In genomic region chr5:150836064-150836463, GRCh38 we compare ENCODE assay signal across 25 cellular contexts. TPM values are rescaled to one million over a fixed set of nuclear protein-coding genes. Genes with fewer than 3 reads are reported as not detected.
DNase-seq lines count a peak whose midpoint lies in the region; ATAC-seq, FAIRE-seq and TF ChIP-seq lines count a peak whose summit lies in the region.
"Had no signal": no experiment of that assay in that cellular context is flagged by ENCODE, and none has a peak within 500 bp of the region (broad histone marks: within the 10 kb centered on the region; RNA-seq: fewer than 3 reads in every experiment).

No MANE protein-coding gene starts in this region.

- in situ Hi-C loops in mammary epithelial cell (cut with MboI; ENCODE audit: low sequenced_read_pairs in 2 of 2) (loop anchor here in 1 of 2 donors (25.0 kb wide), 1 partner anchor 374 kb away; no protein-coding TSS in a partner anchor), HAP-1 (cut with MboI; ENCODE audit: low sequenced_read_pairs) (no loop called here)

- H3K14ac ChIP-seq in H1 (ENCODE audit: insufficient read length), result no peak overlapping the region

- no peaks in the 10 kb centered on the region for H3K79me1 ChIP-seq in H1 (ENCODE audit: low read depth, low read length)

- POLR2A ChIA-PET in H1 (lab: Charles Lee; ENCODE audit: partially characterized antibody), result interaction anchor here (0.6 to 1.4 kb wide), 3 partner anchors 135 to 211 kb away, joined by 3 read pairs; partner anchors contain the start of gene RBM22
- POLR2A ChIA-PET in PC-9 (lab: Charles Lee; ENCODE audit: unreplicated experiment), result no interaction called here

- TF ChIP-seq EP300 in H1 (IDR thresholded peaks at IDR 0.05; ENCODE audit: borderline replicate concordance in 1 of 2, low read depth in 2 of 2, low read length in 2 of 2), result no peak
- no peak for TF ChIP-seq EP300 in ovary (IDR thresholded peaks at IDR 0.05)

- H2BK12ac ChIP-seq in H1 (ENCODE audit: low read depth, low read length), result no peak overlapping the region

- H3F3A ChIP-seq in PC-9 (ENCODE audit: insufficient read depth, low read depth), result no peaks in the 10 kb centered on the region

- H3K36me3 ChIP-seq in mammary epithelial cell (ENCODE audit: insufficient read depth, low read length), result no peaks in the 10 kb centered on the region
- no peaks in the 10 kb centered on the region for H3K36me3 ChIP-seq in breast epithelium
- no peaks in the 10 kb centered on the region for H3K36me3 ChIP-seq in H1 (ENCODE audit: control insufficient read depth in 2 of 4, insufficient read depth in 4 of 4, low read length in 3 of 4)
- no peaks in the 10 kb centered on the region for H3K36me3 ChIP-seq in ovary
- no peaks in the 10 kb centered on the region for H3K36me3 ChIP-seq in HAP-1 (replicated peaks)
- no peaks in the 10 kb centered on the region for H3K36me3 ChIP-seq in PC-9 (ENCODE audit: low read depth)
- H3K36me3 ChIP-seq: BLaER1 treated with 17β-estradiol and CSF1 and Interleukin-3, amounts not matched to agents 10 nM and 100 nM had no signal

- H4K91ac ChIP-seq in H1 (replicated peaks; ENCODE audit: insufficient read length, low read length), result no peak overlapping the region

- no peak for TF ChIP-seq RAD21 in H1 (IDR thresholded peaks at IDR 0.05 in 1 of 2, conservative IDR thresholded peaks at IDR 0.05 in 1 of 2; ENCODE audit: low read depth in 2 of 2, low read length in 2 of 2)

- no peak overlapping the region for H2BK5ac ChIP-seq in H1 (ENCODE audit: low read depth, low read length)

- H3K23ac ChIP-seq in H1 (ENCODE audit: insufficient read length), result no peak overlapping the region

- H3K27me3 Mint-ChIP-seq in T-helper 17 cell, result peaks cover 3% of the 10 kb centered on the region

- H3K9me2 ChIP-seq in PC-9 (ENCODE audit: insufficient read depth), result no peaks in the 10 kb centered on the region

- H2BK120ac ChIP-seq in H1 (replicated peaks; ENCODE audit: low read depth, low read length), result no peak overlapping the region

- H3K79me2 ChIP-seq in mammary epithelial cell (ENCODE audit: insufficient read depth, low read length) (no peaks in the 10 kb centered on the region), H1 (ENCODE audit: control insufficient read depth in 1 of 2, insufficient read depth in 2 of 2, low read length in 2 of 2) (no peaks in the 10 kb centered on the region), PC-9 (ENCODE audit: low read depth) (no peaks in the 10 kb centered on the region)

- intact Hi-C loops in mammary epithelial cell (cut with micrococcal nuclease), result no loop called here
- intact Hi-C loops in breast epithelium (cut with DNase I; ENCODE audit: low total_unique reads), result no loop called here
- intact Hi-C loops in ovary (cut with DNase I), result no loop called here
- intact Hi-C loops in PC-9 (cut with micrococcal nuclease; ENCODE audit: unreplicated experiment), result no loop called here

- TF ChIP-seq CTCF in mammary epithelial cell (conservative IDR thresholded peaks at IDR 0.05 in 1 of 2, IDR thresholded peaks at IDR 0.05 in 1 of 2; ENCODE audit: extremely low read depth in 1 of 2, insufficient read depth in 1 of 2, low read depth in 1 of 2, low read length in 2 of 2), result no peak
- TF ChIP-seq CTCF in breast epithelium (IDR thresholded peaks at IDR 0.05), result no peak
- no peak for TF ChIP-seq CTCF in H1 (IDR thresholded peaks at IDR 0.05; ENCODE audit: control extremely low read depth in 1 of 3, insufficient read depth in 1 of 3, low read depth in 1 of 3, low read length in 3 of 3)
- TF ChIP-seq CTCF in ovary (IDR thresholded peaks at IDR 0.05), result no peak
- TF ChIP-seq CTCF in omental fat pad (IDR thresholded peaks at IDR 0.05), result no peak
- no peak for TF ChIP-seq CTCF in PC-9 (conservative IDR thresholded peaks at IDR 0.05)

- H3K27me3 ChIP-seq in mammary epithelial cell (ENCODE audit: insufficient read depth, low read length) (no peaks in the 10 kb centered on the region), breast epithelium (no peaks in the 10 kb centered on the region), H1 (replicated peaks in 1 of 4; ENCODE audit: control insufficient read depth in 3 of 4, extremely low read depth in 1 of 4, insufficient read depth in 3 of 4, low read length in 3 of 4) (no peaks in the 10 kb centered on the region), ovary (no peaks in the 10 kb centered on the region), HAP-1 (ENCODE audit: low read depth) (no peaks in the 10 kb centered on the region), PC-9 (ENCODE audit: insufficient read depth, low read depth) (peaks cover 22% of the 10 kb centered on the region; the same call in 1 of the 2 replicates)
- H3K27me3 ChIP-seq: BLaER1 treated with 17β-estradiol and CSF1 and Interleukin-3, amounts not matched to agents 10 nM and 100 nM had no signal

- no peak overlapping the region for H3K4me3 ChIP-seq in mammary epithelial cell (replicated peaks in 1 of 3; ENCODE audit: insufficient read depth in 1 of 3, low read depth in 2 of 3, low read length in 3 of 3)
- no peak overlapping the region for H3K4me3 ChIP-seq in breast epithelium
- H3K4me3 ChIP-seq in H1 (ENCODE audit: extremely low read depth in 1 of 4, insufficient read depth in 2 of 4, low read depth in 3 of 4, low read length in 4 of 4), result no peak overlapping the region
- no peak overlapping the region for H3K4me3 ChIP-seq in ovary
- H3K4me3 ChIP-seq in HAP-1, result no peak overlapping the region
- H3K4me3 ChIP-seq in PC-9, result no peak overlapping the region
- H3K4me3 ChIP-seq: A549; BLaER1 treated with 17β-estradiol and CSF1 and Interleukin-3, amounts not matched to agents 10 nM and 100 nM had no signal

- WGBS in mammary epithelial cell (ENCODE audit: low coverage, missing lambda C conversion rate), result 29% methylated on average over 5 of the region's 5 CpGs
- WGBS in H1 (ENCODE audit: extremely low coverage in 1 of 2, insufficient coverage in 1 of 2, insufficient read length in 1 of 2, insufficient replicate concordance in 2 of 2, low coverage in 1 of 2, low lambda C conversion rate in 2 of 2, missing lambda C conversion rate in 1 of 2), 2 experiments, result 93% methylated on average over 5 of the region's 5 CpGs; no CpG with 5 or more reads in 1 of the 2 experiments
- 15 to 23% (median 20%) methylated on average over 5 of the region's 5 CpGs for WGBS in ovary, 3 donors

- no peak overlapping the region for H3K4me3 Mint-ChIP-seq in T-helper 17 cell
- H3K4me3 Mint-ChIP-seq: B cell; CD4-positive, alpha-beta T cell; CD8-positive, alpha-beta T cell had no signal

- no peaks in the 10 kb centered on the region for H3K36me3 Mint-ChIP-seq in T-helper 17 cell (ENCODE audit: low read depth)
- H3K36me3 Mint-ChIP-seq: CD8-positive, alpha-beta T cell had no signal

- H3K18ac ChIP-seq in H1 (ENCODE audit: extremely low read depth, low read length), result no peak overlapping the region

- no peak for FAIRE-seq in H1 (lab: Jason Lieb, UNC)
- FAIRE-seq: A549, D721Med, GM12891, GM19239 had no signal

- TF ChIP-seq POLR2A in breast epithelium (IDR thresholded peaks at IDR 0.05), result no peak
- TF ChIP-seq POLR2A in H1 (IDR thresholded peaks at IDR 0.05; ENCODE audit: control extremely low read depth in 1 of 2, low read depth in 2 of 2, low read length in 2 of 2), result no peak
- no peak for TF ChIP-seq POLR2A in ovary (IDR thresholded peaks at IDR 0.05)

- CTCF ChIA-PET in mammary epithelial cell (lab: Charles Lee; ENCODE audit: low non-redundant PET) (no interaction called here), H1 (lab: Charles Lee; ENCODE audit: partially characterized antibody) (interaction anchor here (0.8 to 1.1 kb wide), 3 partner anchors 11 to 34 kb away, joined by 3 to 4 read pairs (median 4); no protein-coding TSS in a partner anchor), PC-9 (lab: Charles Lee) (no interaction called here)

- H2BK15ac ChIP-seq in H1 (ENCODE audit: low read length), result no peak overlapping the region

- no peaks in the 10 kb centered on the region for H3K23me2 ChIP-seq in H1 (ENCODE audit: low read depth, low read length)

- H4K5ac ChIP-seq in H1 (ENCODE audit: insufficient read length, low read depth, low read length), result no peak overlapping the region

- H3K4me1 ChIP-seq in mammary epithelial cell (ENCODE audit: insufficient read depth, low read length), result no peaks in the 10 kb centered on the region
- H3K4me1 ChIP-seq in breast epithelium, result no peaks in the 10 kb centered on the region
- H3K4me1 ChIP-seq in H1 (replicated peaks in 1 of 4; ENCODE audit: control insufficient read depth in 3 of 4, insufficient read depth in 4 of 4, low read length in 3 of 4), result peaks cover 0 to 10% (median 3%) of the 10 kb centered on the region in 4 experiments; a peak in 2 of 7 replicates
- H3K4me1 ChIP-seq in ovary (ENCODE audit: insufficient read depth), result peaks cover 4% of the 10 kb centered on the region
- no peaks in the 10 kb centered on the region for H3K4me1 ChIP-seq in HAP-1
- H3K4me1 ChIP-seq in PC-9 (replicated peaks; ENCODE audit: insufficient read depth), result no peaks in the 10 kb centered on the region
- H3K4me1 ChIP-seq: A549; BLaER1 treated with 17β-estradiol and CSF1 and Interleukin-3, amounts not matched to agents 10 nM and 100 nM; Caco-2 had no signal

- H3K4me2 ChIP-seq in mammary epithelial cell (ENCODE audit: insufficient read depth, low read depth, low read length) (peak overlapping the region; percentile 4), H1 (ENCODE audit: insufficient read depth in 1 of 2, low read depth in 2 of 2, low read length in 2 of 2) (no peak overlapping the region), PC-9 (no peak overlapping the region)
- H3K4me2 ChIP-seq: A549; BLaER1 treated with 17β-estradiol and CSF1 and Interleukin-3, amounts not matched to agents 10 nM and 100 nM had no signal

- H2BK20ac ChIP-seq in H1 (ENCODE audit: low read length), result peak overlapping the region; percentile 61; the same call in 1 of the 2 replicates

- no peak overlapping the region for H3K27ac ChIP-seq in mammary epithelial cell (ENCODE audit: insufficient read depth, low read depth, low read length)
- no peak overlapping the region for H3K27ac ChIP-seq in breast epithelium
- H3K27ac ChIP-seq in H1 (ENCODE audit: low read depth, low read length), result no peak overlapping the region
- peak overlapping the region in 1 of 2 donors; percentile 13 for H3K27ac ChIP-seq in ovary
- no peak overlapping the region for H3K27ac ChIP-seq in PC-9
- H3K27ac ChIP-seq: 22Rv1; A549; BLaER1 treated with 17β-estradiol and CSF1 and Interleukin-3, amounts not matched to agents 10 nM and 100 nM; C4-2B had no signal

- H2AK5ac ChIP-seq in H1 (ENCODE audit: low read depth, low read length), result no peak overlapping the region

- H3K27ac Mint-ChIP-seq in T-helper 17 cell, result peak overlapping the region; percentile 51
- H3K27ac Mint-ChIP-seq: B cell; CD4-positive, alpha-beta T cell; CD8-positive, alpha-beta T cell had no signal

- H3K56ac ChIP-seq in H1 (replicated peaks; ENCODE audit: insufficient read length, low read depth, low read length), result no peak overlapping the region

- H3K9ac ChIP-seq in mammary epithelial cell (ENCODE audit: insufficient read depth, low read length) (no peak overlapping the region), H1 (replicated peaks in 1 of 4; ENCODE audit: extremely low read depth in 1 of 4, low read depth in 3 of 4, low read length in 3 of 4) (no peak overlapping the region)
- H3K9ac ChIP-seq: BLaER1 treated with 17β-estradiol and CSF1 and Interleukin-3, amounts not matched to agents 10 nM and 100 nM had no signal

- BruUV-seq in mammary epithelial cell (replicated peaks; lab: Mats Ljungman, UMichigan) (no TSS peak), PC-9 (replicated peaks; lab: Mats Ljungman, UMichigan) (no TSS peak)

- dilution Hi-C loops in mammary epithelial cell (cut with HindIII; ENCODE audit: low sequenced_read_pairs), result loop anchor here (25.0 kb wide), 1 partner anchor 274 kb away; no protein-coding TSS in a partner anchor

- H3K4me1 Mint-ChIP-seq in T-helper 17 cell, result no peaks in the 10 kb centered on the region
- H3K4me1 Mint-ChIP-seq: B cell had no signal

- H3K9me3 ChIP-seq in mammary epithelial cell (replicated peaks; ENCODE audit: insufficient read depth, low read length) (peaks cover 22% of the 10 kb centered on the region), breast epithelium (peaks cover 0 to 14% of the 10 kb centered on the region in 2 donors), T-helper 17 cell (ENCODE audit: control insufficient read depth, low read length, poor library complexity, severe bottlenecking) (no peaks in the 10 kb centered on the region), H1 (ENCODE audit: insufficient read depth in 2 of 2, low read depth in 1 of 2, low read length in 1 of 2) (no peaks in the 10 kb centered on the region), ovary (no peaks in the 10 kb centered on the region), HAP-1 (no peaks in the 10 kb centered on the region; the same call in none of the 2 replicates), PC-9 (ENCODE audit: insufficient read depth, low read depth) (peaks cover 7% of the 10 kb centered on the region; the same call in 1 of the 2 replicates)

- ATAC-seq in T-helper 17 cell, result no peak
- ATAC-seq in omental fat pad (ENCODE audit: low FRiP score), result no peak
- ATAC-seq: A549; CD8-positive, alpha-beta T cell had no signal

- H4K20me1 ChIP-seq in mammary epithelial cell (ENCODE audit: insufficient read depth, low read length) (no peaks in the 10 kb centered on the region), H1 (replicated peaks in 1 of 2; ENCODE audit: control insufficient read depth in 1 of 2, insufficient read depth in 2 of 2, low read length in 2 of 2) (no peaks in the 10 kb centered on the region), PC-9 (ENCODE audit: insufficient read depth) (no peaks in the 10 kb centered on the region)
- H4K20me1 ChIP-seq: BLaER1 treated with 17β-estradiol and CSF1 and Interleukin-3, amounts not matched to agents 10 nM and 100 nM had no signal

- no peak overlapping the region for H3K4ac ChIP-seq in H1 (replicated peaks; ENCODE audit: insufficient read length, low read depth, low read length)

- H2AFZ ChIP-seq in mammary epithelial cell (ENCODE audit: low read depth, low read length) (peak overlapping the region; percentile 72), H1 (ENCODE audit: low read length) (peak overlapping the region; percentile 95; the same call in 1 of the 2 replicates), PC-9 (no peak overlapping the region)

- DNase-seq in mammary epithelial cell, result no peak
- no peak for DNase-seq in breast epithelium (ENCODE audit: low spot score in 2 of 2)
- DNase-seq in T-helper 17 cell, result no peak
- DNase-seq in H1 (ENCODE audit: low read depth in 1 of 2, low spot score in 2 of 2), result no peak
- DNase-seq in ovary, result peak in 4 of 5 donors; percentile 40 to 69 (median 58)
- DNase-seq in omental fat pad (ENCODE audit: low spot score), result no peak
- no peak for DNase-seq in HAP-1 (ENCODE audit: low spot score in 2 of 2)
- DNase-seq in PC-9, result no peak
- DNase-seq: AML-193; Caco-2; Calu3; CD4-positive, alpha-beta T cell; CD8-positive, alpha-beta T cell; DMS79 treated with DMSO at 0.1 percent for 48 hours; GF-D8 had no signal

- no peak overlapping the region; the same call in 1 of the 2 replicates for H4K8ac ChIP-seq in H1 (ENCODE audit: extremely low read depth, insufficient read depth, low read length)

RNA-seq across cellular contexts. Expression of gene IRGM, which starts 10.3 kb away (rescaled TPM):
- under 1 TPM in 1 of 2 donors, not detected in 1; 0.17 TPM for total RNA-seq in mammary epithelial cell
- 0.03 TPM for polyA plus RNA-seq in mammary epithelial cell
- not detected for polyA minus RNA-seq in mammary epithelial cell
- under 1 TPM; 0.66 to 0.80 (median 0.73) TPM for total RNA-seq in breast epithelium
- total RNA-seq in T-helper 17 cell, result 1 to 10 TPM; 2.0 to 2.7 TPM
- total RNA-seq in H1 (2021; fragmentation: NEBNext Ultra II Directional; extraction: Animal tissue kit (Norgen Biotek cat#: 25700)), result not detected in 2 replicates
- 0.11 TPM in 2 replicates for polyA plus RNA-seq in H1 (2011; rRNA removed)
- polyA plus RNA-seq in H1 (2011; cell fraction: cytosol; rRNA removed), result 0.19 TPM
- polyA plus RNA-seq in H1 (2011; cell fraction: nucleus; rRNA removed), result 0.27 TPM
- 0.11 TPM in 1 of 4 replicates, not detected in the others for polyA plus RNA-seq in H1 (2012, experiment 1 of 2)
- not detected for polyA plus RNA-seq in H1 (2012, experiment 2 of 2)
- not detected for polyA plus RNA-seq in H1 (2013, experiment 1 of 2)
- not detected for polyA plus RNA-seq in H1 (2013, experiment 2 of 2)
- polyA minus RNA-seq in H1 (2011; rRNA and poly(A)+ RNA removed), result 0.32 and 0.39 TPM in 2 replicates
- not detected for polyA minus RNA-seq in H1 (2011; cell fraction: cytosol; rRNA and poly(A)+ RNA removed)
- polyA minus RNA-seq in H1 (2011; cell fraction: nucleus; rRNA and poly(A)+ RNA removed), result 1.4 TPM
- not detected for total RNA-seq in ovary
- under 1 TPM in 1 of 2 donors, not detected in 1; 0.12 TPM for polyA plus RNA-seq in ovary
- 1 to 10 TPM in 2 of 4 donors, not detected in 2; 1.1 to 1.8 TPM for total RNA-seq in omental fat pad
- total RNA-seq in PC-9 (2021), result not detected in 2 replicates
- total RNA-seq: A172, Calu3 had no signal
- polyA plus RNA-seq: A549, BJ had no signal

RNA-seq across cellular contexts. Expression of gene SMIM3, which starts 57.5 kb away (rescaled TPM):
- total RNA-seq in mammary epithelial cell (10 to 100 TPM; 17.5 to 24.3 TPM), breast epithelium (100 to 1,000 TPM in 1 of 3 donors, 10 to 100 TPM in 2; 47.9 to 191 (median 81.0) TPM), T-helper 17 cell (10 to 100 TPM in 1 of 2 donors, 1 to 10 TPM in 1; 3.9 to 24.0 TPM), ovary (10 to 100 TPM; 14.7 to 33.6 (median 24.4) TPM), omental fat pad (100 to 1,000 TPM; 140 to 211 (median 157) TPM), PC-9 (2021) (11.5 and 12.1 TPM in 2 replicates)
- polyA plus RNA-seq in mammary epithelial cell (62.5 TPM), H1 (2011; rRNA removed) (15.7 and 16.4 TPM in 2 replicates), ovary (10 to 100 TPM; 19.4 to 20.9 TPM)
- polyA minus RNA-seq in mammary epithelial cell, result 34.1 TPM
- 10.4 and 13.2 TPM in 2 replicates for total RNA-seq in H1 (2021; fragmentation: NEBNext Ultra II Directional; extraction: Animal tissue kit (Norgen Biotek cat#: 25700))
- 13.1 TPM for polyA plus RNA-seq in H1 (2011; cell fraction: cytosol; rRNA removed)
- polyA plus RNA-seq in H1 (2011; cell fraction: nucleus; rRNA removed), result 10.0 TPM
- polyA plus RNA-seq in H1 (2012, experiment 1 of 2), result 9.6 to 14.6 TPM (median 10.6 TPM) in 4 replicates
- polyA plus RNA-seq in H1 (2012, experiment 2 of 2), result 16.3 TPM
- 6.2 TPM for polyA plus RNA-seq in H1 (2013, experiment 1 of 2)
- 5.9 TPM for polyA plus RNA-seq in H1 (2013, experiment 2 of 2)
- 9.1 and 11.0 TPM in 2 replicates for polyA minus RNA-seq in H1 (2011; rRNA and poly(A)+ RNA removed)
- polyA minus RNA-seq in H1 (2011; cell fraction: cytosol; rRNA and poly(A)+ RNA removed), result 6.7 TPM
- polyA minus RNA-seq in H1 (2011; cell fraction: nucleus; rRNA and poly(A)+ RNA removed), result 4.5 TPM
- total RNA-seq: B cell had no signal

Comparison
In these comparisons a context has a peak if more than half of its experiments do, and no peak if none do; other contexts are left out.
1. DNase-seq: peak in ovary (4 of 5); none in mammary epithelial cell (single experiment), breast epithelium (0 of 2), T-helper 17 cell (0 of 3), H1 (0 of 2), omental fat pad (single experiment), HAP-1 (0 of 2) and PC-9 (0 of 2).